Comparison of ENCODE assay signal across 1 cellular context in the genomic region with DNA sequence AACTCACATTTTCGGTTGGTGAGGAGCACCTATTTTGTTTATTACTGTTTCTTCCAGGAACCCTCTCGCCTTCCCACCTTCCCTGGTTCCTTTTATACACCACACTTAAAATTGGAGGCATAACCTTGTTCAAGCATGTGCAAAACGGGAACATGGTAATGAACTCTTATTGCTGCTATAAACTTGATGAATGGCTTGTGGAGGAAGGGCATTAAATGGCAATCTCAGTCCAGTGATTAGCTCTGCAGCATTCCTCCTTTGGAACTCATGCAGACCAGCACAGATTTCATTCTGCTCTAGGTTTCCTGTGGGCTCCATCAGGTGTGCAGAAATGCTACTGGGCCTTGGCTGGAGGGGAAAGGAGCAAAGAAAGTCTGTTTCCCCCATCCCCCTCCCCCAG.
TF ChIP-seq lines count a peak whose summit lies in the region.

No MANE protein-coding gene starts in this region.

TF ChIP-seq in GM23338, 12 proteins besides CTCF, POLR2A, EP300 and RAD21 (continued from another document):
- TF ChIP-seq, protein P1, sequence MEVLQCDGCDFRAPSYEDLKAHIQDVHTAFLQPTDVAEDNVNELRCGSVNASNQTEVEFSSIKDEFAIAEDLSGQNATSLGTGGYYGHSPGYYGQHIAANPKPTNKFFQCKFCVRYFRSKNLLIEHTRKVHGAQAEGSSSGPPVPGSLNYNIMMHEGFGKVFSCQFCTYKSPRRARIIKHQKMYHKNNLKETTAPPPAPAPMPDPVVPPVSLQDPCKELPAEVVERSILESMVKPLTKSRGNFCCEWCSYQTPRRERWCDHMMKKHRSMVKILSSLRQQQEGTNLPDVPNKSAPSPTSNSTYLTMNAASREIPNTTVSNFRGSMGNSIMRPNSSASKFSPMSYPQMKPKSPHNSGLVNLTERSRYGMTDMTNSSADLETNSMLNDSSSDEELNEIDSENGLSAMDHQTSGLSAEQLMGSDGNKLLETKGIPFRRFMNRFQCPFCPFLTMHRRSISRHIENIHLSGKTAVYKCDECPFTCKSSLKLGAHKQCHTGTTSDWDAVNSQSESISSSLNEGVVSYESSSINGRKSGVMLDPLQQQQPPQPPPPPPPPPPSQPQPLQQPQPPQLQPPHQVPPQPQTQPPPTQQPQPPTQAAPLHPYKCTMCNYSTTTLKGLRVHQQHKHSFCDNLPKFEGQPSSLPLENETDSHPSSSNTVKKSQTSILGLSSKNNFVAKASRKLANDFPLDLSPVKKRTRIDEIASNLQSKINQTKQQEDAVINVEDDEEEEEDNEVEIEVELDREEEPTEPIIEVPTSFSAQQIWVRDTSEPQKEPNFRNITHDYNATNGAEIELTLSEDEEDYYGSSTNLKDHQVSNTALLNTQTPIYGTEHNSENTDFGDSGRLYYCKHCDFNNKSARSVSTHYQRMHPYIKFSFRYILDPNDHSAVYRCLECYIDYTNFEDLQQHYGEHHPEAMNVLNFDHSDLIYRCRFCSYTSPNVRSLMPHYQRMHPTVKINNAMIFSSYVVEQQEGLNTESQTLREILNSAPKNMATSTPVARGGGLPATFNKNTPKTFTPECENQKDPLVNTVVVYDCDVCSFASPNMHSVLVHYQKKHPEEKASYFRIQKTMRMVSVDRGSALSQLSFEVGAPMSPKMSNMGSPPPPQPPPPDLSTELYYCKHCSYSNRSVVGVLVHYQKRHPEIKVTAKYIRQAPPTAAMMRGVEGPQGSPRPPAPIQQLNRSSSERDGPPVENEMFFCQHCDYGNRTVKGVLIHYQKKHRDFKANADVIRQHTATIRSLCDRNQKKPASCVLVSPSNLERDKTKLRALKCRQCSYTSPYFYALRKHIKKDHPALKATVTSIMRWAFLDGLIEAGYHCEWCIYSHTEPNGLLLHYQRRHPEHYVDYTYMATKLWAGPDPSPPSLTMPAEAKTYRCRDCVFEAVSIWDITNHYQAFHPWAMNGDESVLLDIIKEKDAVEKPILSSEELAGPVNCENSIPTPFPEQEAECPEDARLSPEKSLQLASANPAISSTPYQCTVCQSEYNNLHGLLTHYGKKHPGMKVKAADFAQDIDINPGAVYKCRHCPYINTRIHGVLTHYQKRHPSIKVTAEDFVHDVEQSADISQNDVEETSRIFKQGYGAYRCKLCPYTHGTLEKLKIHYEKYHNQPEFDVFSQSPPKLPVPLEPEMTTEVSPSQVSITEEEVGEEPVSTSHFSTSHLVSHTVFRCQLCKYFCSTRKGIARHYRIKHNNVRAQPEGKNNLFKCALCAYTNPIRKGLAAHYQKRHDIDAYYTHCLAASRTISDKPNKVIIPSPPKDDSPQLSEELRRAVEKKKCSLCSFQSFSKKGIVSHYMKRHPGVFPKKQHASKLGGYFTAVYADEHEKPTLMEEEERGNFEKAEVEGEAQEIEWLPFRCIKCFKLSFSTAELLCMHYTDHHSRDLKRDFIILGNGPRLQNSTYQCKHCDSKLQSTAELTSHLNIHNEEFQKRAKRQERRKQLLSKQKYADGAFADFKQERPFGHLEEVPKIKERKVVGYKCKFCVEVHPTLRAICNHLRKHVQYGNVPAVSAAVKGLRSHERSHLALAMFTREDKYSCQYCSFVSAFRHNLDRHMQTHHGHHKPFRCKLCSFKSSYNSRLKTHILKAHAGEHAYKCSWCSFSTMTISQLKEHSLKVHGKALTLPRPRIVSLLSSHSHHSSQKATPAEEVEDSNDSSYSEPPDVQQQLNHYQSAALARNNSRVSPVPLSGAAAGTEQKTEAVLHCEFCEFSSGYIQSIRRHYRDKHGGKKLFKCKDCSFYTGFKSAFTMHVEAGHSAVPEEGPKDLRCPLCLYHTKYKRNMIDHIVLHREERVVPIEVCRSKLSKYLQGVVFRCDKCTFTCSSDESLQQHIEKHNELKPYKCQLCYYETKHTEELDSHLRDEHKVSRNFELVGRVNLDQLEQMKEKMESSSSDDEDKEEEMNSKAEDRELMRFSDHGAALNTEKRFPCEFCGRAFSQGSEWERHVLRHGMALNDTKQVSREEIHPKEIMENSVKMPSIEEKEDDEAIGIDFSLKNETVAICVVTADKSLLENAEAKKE (CRISPR knock-in tag; IDR thresholded peaks at IDR 0.05): no peak
- TF ChIP-seq EZH2phosphoT487 (IDR thresholded peaks at IDR 0.05; ENCODE audit: unreplicated experiment): no peak
- no peak for TF ChIP-seq JUNB (IDR thresholded peaks at IDR 0.05; ENCODE audit: unreplicated experiment)
- no peak for TF ChIP-seq STAT1 (IDR thresholded peaks at IDR 0.05; ENCODE audit: unreplicated experiment)
- no peak for TF ChIP-seq EZH2 (IDR thresholded peaks at IDR 0.05; ENCODE audit: low read depth, unreplicated experiment)
- TF ChIP-seq POLR2AphosphoS5 (IDR thresholded peaks at IDR 0.05; ENCODE audit: low read depth): no peak
